Comparison of ENCODE assay signal across 9 cellular contexts in genomic region chr12:108804361-108804949, GRCh38. TPM values are rescaled to one million over a fixed set of nuclear protein-coding genes. Genes with fewer than 3 reads are reported as not detected.
DNase-seq lines count a peak whose midpoint lies in the region; ATAC-seq and TF ChIP-seq lines count a peak whose summit lies in the region.
"Had no signal": no experiment of that assay in that cellular context is flagged by ENCODE, and none has a peak within 500 bp of the region (broad histone marks: within the 10 kb centered on the region; RNA-seq: fewer than 3 reads in every experiment).

No MANE protein-coding gene starts in this region.

- CTCF ChIA-PET in activated CD4-positive, alpha-beta memory T cell treated with anti-CD3 and anti-CD28 coated beads, Interleukin-2, amount 10 ng/mL, durations not matched to agents 7 days and 5 days (lab: Charles Lee): interaction anchor here (0.8 to 9.7 kb wide), 24 partner anchors 9 to 350 kb away, joined by 3 to 167 read pairs (median 4); partner anchors contain the start of genes ISCU and SSH1

- peak in 1 of 2 donors; percentile 50 for TF ChIP-seq EP300 in tibial nerve (IDR thresholded peaks at IDR 0.05)

- POLR2A ChIA-PET in activated CD4-positive, alpha-beta memory T cell treated with anti-CD3 and anti-CD28 coated beads, Interleukin-2, amount 10 ng/mL, durations not matched to agents 7 days and 5 days (lab: Charles Lee): interaction anchor here (1.3 to 4.2 kb wide), 5 partner anchors 139 to 242 kb away, joined by 3 to 23 read pairs (median 5); partner anchors contain the start of genes ISCU and SELPLG

- no peak overlapping the region for H3K27ac Mint-ChIP-seq in activated CD4-positive, alpha-beta memory T cell treated with anti-CD3 and anti-CD28 coated beads, Interleukin-2, amount 10 ng/mL, durations not matched to agents 7 days and 5 days

- no peaks in the 10 kb centered on the region for H3K9me3 Mint-ChIP-seq in activated CD4-positive, alpha-beta memory T cell treated with anti-CD3 and anti-CD28 coated beads, Interleukin-2, amount 10 ng/mL, durations not matched to agents 7 days and 5 days

- WGBS in tibial nerve, 2 donors: 14 to 17% methylated on average over 10 of the region's 10 CpGs

- peaks cover 3 to 91% (median 39%) of the 10 kb centered on the region in 4 donors for H3K4me1 ChIP-seq in tibial nerve

- H3K36me3 Mint-ChIP-seq in activated CD4-positive, alpha-beta memory T cell treated with anti-CD3 and anti-CD28 coated beads, Interleukin-2, amount 10 ng/mL, durations not matched to agents 7 days and 5 days (ENCODE audit: low read depth): peaks cover 73% of the 10 kb centered on the region

- H3K4me3 ChIP-seq in cardiac fibroblast (replicated peaks in 1 of 2; ENCODE audit: low read depth in 2 of 2, low read length in 2 of 2): no peak overlapping the region
- H3K4me3 ChIP-seq in tibial nerve: no peak overlapping the region

- no peaks in the 10 kb centered on the region for H3K9me3 ChIP-seq in tibial nerve

- ATAC-seq in GM19395 (IDR thresholded peaks at IDR 0.05; ENCODE audit: unreplicated experiment): no peak

- no peak for TF ChIP-seq CTCF in cardiac fibroblast (IDR thresholded peaks at IDR 0.05; ENCODE audit: low read depth, low read length)
- no peak for TF ChIP-seq CTCF in tibial nerve (IDR thresholded peaks at IDR 0.05)

- peak overlapping the region; percentile 77 to 93 (median 86) for H3K27ac ChIP-seq in tibial nerve

- TF ChIP-seq POLR2A in tibial nerve (IDR thresholded peaks at IDR 0.05): no peak

- H3K27me3 ChIP-seq in tibial nerve: no peaks in the 10 kb centered on the region

- peaks cover 12% of the 10 kb centered on the region for H3K4me1 Mint-ChIP-seq in activated CD4-positive, alpha-beta memory T cell treated with anti-CD3 and anti-CD28 coated beads, Interleukin-2, amount 10 ng/mL, durations not matched to agents 7 days and 5 days

- H3K27me3 Mint-ChIP-seq in activated CD4-positive, alpha-beta memory T cell treated with anti-CD3 and anti-CD28 coated beads, Interleukin-2, amount 10 ng/mL, durations not matched to agents 7 days and 5 days: no peaks in the 10 kb centered on the region

- peaks cover 2 to 50% (median 7%) of the 10 kb centered on the region in 3 donors for H3K36me3 ChIP-seq in tibial nerve

- no peak overlapping the region for H3K4me3 Mint-ChIP-seq in activated CD4-positive, alpha-beta memory T cell treated with anti-CD3 and anti-CD28 coated beads, Interleukin-2, amount 10 ng/mL, durations not matched to agents 7 days and 5 days

- peak; percentile 49 for DNase-seq in NCI-H82 (lab: John Stamatoyannopoulos, UW)
- no peak for DNase-seq in NCI-H82 treated with DMSO at 0.1 percent for 48 hours (lab: John Stamatoyannopoulos, UW; ENCODE audit: unreplicated experiment)
- DNase-seq in cardiac fibroblast (ENCODE audit: low read depth in 2 of 2): peak; percentile 90 to 97
- DNase-seq in lung microvascular endothelial cell (ENCODE audit: low read depth in 2 of 2): peak; percentile 35 to 40
- peak in 1 of 2 donors; percentile 52 for DNase-seq in tibial nerve (ENCODE audit: low spot score in 2 of 2)
- no peak for DNase-seq in activated CD4-positive, alpha-beta memory T cell treated with anti-CD3 and anti-CD28 coated beads, Interleukin-2, amount 10 ng/mL, durations not matched to agents 7 days and 5 days
- DNase-seq in NK-92 treated with Interleukin-12 subunit alpha and Interleukin-12 subunit beta, amount 100 ng/mL, for 24 hours (lab: John Stamatoyannopoulos, UW): no peak
- DNase-seq: NCI-H1048 had no signal

RNA-seq across cellular contexts. Expression of gene SSH1, which starts 52.9 kb away (rescaled TPM):
- total RNA-seq in lung microvascular endothelial cell: 13.1 and 23.2 TPM in 2 replicates
- 10 to 100 TPM; 23.6 to 66.9 (median 28.0) TPM for total RNA-seq in tibial nerve
- total RNA-seq in activated CD4-positive, alpha-beta memory T cell treated with anti-CD3 and anti-CD28 coated beads, Interleukin-2, amount 10 ng/mL, durations not matched to agents 7 days and 5 days: 10 to 100 TPM; 56.7 to 57.4 TPM

Comparison
In these comparisons a context has a peak if more than half of its experiments do, and no peak if none do; other contexts are left out.
1. DNase-seq: peak in NCI-H82 (single experiment), cardiac fibroblast (2 of 2) and lung microvascular endothelial cell (2 of 2); none in NCI-H82 treated with DMSO at 0.1 percent for 48 hours (single experiment), activated CD4-positive, alpha-beta memory T cell treated with anti-CD3 and anti-CD28 coated beads, Interleukin-2, amount 10 ng/mL, durations not matched to agents 7 days and 5 days (single experiment) and NK-92 treated with Interleukin-12 subunit alpha and Interleukin-12 subunit beta, amount 100 ng/mL, for 24 hours (single experiment).